2 cellular contexts compared by ENCODE assay signal in the genomic region with DNA sequence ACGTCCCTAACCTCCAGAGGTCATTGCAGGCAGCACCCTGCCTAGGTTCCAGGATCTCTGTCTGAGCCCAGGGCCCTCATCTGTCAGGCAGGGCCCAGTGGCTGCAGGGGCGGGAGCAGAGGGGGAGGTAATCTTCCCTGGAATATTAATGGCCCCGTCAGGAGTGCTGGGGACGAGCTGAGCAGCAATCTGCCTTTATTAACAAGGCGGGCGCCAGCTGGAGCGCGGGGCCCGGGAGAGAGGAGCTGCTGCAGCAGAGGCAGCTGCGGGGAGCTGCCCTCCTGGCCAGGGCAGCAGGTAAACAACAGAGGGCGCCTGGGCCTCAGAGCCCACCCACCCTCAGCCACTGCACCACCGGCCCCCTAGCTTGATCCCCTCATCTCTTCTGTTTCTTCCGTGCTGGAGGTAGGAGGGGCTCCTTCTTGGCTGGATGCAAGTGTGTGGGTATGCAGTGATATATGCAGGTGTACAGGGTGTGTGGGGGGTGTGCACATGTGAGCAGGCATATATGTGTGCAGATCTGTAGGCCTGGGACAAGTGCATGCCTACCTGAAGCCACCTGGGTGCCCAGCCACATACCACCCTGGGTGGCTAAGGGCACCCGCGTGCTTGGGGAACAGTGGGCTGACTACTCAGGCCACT.
TF ChIP-seq lines count a peak whose summit lies in the region.

No MANE protein-coding gene starts in this region.

TF ChIP-seq in SK-N-SH, 30 proteins besides CTCF, POLR2A, EP300 and RAD21 (continued from another document):
- no peak for TF ChIP-seq TAF1 (IDR thresholded peaks at IDR 0.05; ENCODE audit: borderline replicate concordance, low read depth, low read length)
- no peak for TF ChIP-seq SMC3 (IDR thresholded peaks at IDR 0.05; ENCODE audit: low read depth, low read length)

TF ChIP-seq in SK-N-SH treated with all-trans-retinoic acid at 6 μM for 48 hours, 23 proteins besides CTCF, POLR2A, EP300 and RAD21 (continued from another document):
- TF ChIP-seq, protein P1, sequence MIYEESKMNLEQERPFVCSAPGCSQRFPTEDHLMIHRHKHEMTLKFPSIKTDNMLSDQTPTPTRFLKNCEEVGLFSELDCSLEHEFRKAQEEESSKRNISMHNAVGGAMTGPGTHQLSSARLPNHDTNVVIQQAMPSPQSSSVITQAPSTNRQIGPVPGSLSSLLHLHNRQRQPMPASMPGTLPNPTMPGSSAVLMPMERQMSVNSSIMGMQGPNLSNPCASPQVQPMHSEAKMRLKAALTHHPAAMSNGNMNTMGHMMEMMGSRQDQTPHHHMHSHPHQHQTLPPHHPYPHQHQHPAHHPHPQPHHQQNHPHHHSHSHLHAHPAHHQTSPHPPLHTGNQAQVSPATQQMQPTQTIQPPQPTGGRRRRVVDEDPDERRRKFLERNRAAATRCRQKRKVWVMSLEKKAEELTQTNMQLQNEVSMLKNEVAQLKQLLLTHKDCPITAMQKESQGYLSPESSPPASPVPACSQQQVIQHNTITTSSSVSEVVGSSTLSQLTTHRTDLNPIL (CRISPR knock-in tag; IDR thresholded peaks at IDR 0.05; ENCODE audit: low read depth), result no peak
- TF ChIP-seq OSR1 (CRISPR knock-in tag; IDR thresholded peaks at IDR 0.05), result no peak
